1 cellular context compared by ENCODE assay signal in the genomic region with DNA sequence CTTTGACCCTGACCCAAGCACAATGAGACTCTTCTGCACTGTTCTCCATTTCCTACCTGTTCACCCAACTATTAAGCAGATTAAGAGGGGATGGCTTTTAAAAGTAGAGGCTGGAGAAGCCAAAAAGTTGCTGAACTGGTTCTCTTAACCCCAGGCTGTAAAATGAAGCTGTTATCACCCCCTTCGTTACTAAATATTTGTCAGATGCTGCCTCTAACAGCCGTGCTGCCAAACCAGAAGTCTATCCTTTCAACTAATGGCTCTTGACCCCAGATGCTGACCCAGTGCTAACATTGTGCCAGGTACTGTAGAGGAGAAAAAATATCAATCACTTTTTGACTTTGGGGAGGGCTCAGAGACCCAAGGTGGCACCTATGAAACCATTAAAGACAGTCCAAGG.
TF ChIP-seq lines count a peak whose summit lies in the region.

No MANE protein-coding gene starts in this region.

TF ChIP-seq in GM23338, 12 proteins besides CTCF, POLR2A, EP300 and RAD21 (continued from another document):
- TF ChIP-seq, protein P1, sequence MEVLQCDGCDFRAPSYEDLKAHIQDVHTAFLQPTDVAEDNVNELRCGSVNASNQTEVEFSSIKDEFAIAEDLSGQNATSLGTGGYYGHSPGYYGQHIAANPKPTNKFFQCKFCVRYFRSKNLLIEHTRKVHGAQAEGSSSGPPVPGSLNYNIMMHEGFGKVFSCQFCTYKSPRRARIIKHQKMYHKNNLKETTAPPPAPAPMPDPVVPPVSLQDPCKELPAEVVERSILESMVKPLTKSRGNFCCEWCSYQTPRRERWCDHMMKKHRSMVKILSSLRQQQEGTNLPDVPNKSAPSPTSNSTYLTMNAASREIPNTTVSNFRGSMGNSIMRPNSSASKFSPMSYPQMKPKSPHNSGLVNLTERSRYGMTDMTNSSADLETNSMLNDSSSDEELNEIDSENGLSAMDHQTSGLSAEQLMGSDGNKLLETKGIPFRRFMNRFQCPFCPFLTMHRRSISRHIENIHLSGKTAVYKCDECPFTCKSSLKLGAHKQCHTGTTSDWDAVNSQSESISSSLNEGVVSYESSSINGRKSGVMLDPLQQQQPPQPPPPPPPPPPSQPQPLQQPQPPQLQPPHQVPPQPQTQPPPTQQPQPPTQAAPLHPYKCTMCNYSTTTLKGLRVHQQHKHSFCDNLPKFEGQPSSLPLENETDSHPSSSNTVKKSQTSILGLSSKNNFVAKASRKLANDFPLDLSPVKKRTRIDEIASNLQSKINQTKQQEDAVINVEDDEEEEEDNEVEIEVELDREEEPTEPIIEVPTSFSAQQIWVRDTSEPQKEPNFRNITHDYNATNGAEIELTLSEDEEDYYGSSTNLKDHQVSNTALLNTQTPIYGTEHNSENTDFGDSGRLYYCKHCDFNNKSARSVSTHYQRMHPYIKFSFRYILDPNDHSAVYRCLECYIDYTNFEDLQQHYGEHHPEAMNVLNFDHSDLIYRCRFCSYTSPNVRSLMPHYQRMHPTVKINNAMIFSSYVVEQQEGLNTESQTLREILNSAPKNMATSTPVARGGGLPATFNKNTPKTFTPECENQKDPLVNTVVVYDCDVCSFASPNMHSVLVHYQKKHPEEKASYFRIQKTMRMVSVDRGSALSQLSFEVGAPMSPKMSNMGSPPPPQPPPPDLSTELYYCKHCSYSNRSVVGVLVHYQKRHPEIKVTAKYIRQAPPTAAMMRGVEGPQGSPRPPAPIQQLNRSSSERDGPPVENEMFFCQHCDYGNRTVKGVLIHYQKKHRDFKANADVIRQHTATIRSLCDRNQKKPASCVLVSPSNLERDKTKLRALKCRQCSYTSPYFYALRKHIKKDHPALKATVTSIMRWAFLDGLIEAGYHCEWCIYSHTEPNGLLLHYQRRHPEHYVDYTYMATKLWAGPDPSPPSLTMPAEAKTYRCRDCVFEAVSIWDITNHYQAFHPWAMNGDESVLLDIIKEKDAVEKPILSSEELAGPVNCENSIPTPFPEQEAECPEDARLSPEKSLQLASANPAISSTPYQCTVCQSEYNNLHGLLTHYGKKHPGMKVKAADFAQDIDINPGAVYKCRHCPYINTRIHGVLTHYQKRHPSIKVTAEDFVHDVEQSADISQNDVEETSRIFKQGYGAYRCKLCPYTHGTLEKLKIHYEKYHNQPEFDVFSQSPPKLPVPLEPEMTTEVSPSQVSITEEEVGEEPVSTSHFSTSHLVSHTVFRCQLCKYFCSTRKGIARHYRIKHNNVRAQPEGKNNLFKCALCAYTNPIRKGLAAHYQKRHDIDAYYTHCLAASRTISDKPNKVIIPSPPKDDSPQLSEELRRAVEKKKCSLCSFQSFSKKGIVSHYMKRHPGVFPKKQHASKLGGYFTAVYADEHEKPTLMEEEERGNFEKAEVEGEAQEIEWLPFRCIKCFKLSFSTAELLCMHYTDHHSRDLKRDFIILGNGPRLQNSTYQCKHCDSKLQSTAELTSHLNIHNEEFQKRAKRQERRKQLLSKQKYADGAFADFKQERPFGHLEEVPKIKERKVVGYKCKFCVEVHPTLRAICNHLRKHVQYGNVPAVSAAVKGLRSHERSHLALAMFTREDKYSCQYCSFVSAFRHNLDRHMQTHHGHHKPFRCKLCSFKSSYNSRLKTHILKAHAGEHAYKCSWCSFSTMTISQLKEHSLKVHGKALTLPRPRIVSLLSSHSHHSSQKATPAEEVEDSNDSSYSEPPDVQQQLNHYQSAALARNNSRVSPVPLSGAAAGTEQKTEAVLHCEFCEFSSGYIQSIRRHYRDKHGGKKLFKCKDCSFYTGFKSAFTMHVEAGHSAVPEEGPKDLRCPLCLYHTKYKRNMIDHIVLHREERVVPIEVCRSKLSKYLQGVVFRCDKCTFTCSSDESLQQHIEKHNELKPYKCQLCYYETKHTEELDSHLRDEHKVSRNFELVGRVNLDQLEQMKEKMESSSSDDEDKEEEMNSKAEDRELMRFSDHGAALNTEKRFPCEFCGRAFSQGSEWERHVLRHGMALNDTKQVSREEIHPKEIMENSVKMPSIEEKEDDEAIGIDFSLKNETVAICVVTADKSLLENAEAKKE (CRISPR knock-in tag; IDR thresholded peaks at IDR 0.05): no peak
- no peak for TF ChIP-seq NANOG (IDR thresholded peaks at IDR 0.05; ENCODE audit: borderline replicate concordance)
- TF ChIP-seq JUNB (IDR thresholded peaks at IDR 0.05; ENCODE audit: unreplicated experiment): no peak
- TF ChIP-seq ZNF114 (CRISPR knock-in tag; IDR thresholded peaks at IDR 0.05): no peak
- no peak for TF ChIP-seq STAT1 (IDR thresholded peaks at IDR 0.05; ENCODE audit: unreplicated experiment)
